Comparison of ENCODE assay signal across 8 cellular contexts in the genomic region with DNA sequence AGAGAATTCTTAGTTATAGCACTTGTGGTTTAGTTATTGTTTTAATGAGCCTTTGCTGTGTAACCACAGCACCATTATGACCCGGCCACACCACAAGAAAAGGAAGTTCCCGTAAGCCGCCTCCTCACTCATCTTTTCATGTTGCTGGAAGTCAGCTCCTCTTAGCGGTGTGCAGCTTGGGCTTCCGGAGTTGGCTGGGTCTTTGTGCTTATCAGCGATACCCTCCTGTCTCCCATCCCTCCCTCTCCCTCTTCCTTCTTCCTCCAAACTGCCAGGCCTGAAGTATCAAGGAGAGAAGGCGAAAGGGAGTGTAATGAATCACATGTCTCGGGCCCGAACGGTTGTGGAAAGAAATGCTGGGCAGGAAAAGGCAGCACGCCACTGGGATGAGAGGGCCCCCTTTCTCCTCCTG.
DNase-seq lines count a peak whose midpoint lies in the region; ATAC-seq and TF ChIP-seq lines count a peak whose summit lies in the region.

No MANE protein-coding gene starts in this region.

- peak overlapping the region; percentile 46 for H3K4me3 Mint-ChIP-seq in CD4-positive, alpha-beta T cell
- H3K4me3 Mint-ChIP-seq in activated CD8-positive, alpha-beta memory T cell treated with anti-CD3 and anti-CD28 coated beads, Interleukin-2, amount 10 ng/mL, durations not matched to agents 7 days and 5 days, result peak overlapping the region; percentile 49
- peak overlapping the region; percentile 19 to 81 (median 64) for H3K4me3 Mint-ChIP-seq in naive thymus-derived CD8-positive, alpha-beta T cell

- POLR2A ChIA-PET in CD4-positive, alpha-beta T cell (lab: Charles Lee), result no interaction called here
- POLR2A ChIA-PET in naive thymus-derived CD8-positive, alpha-beta T cell (lab: Charles Lee), result no interaction called here

- no peaks in the 10 kb centered on the region for H3K9me3 ChIP-seq in CD4-positive, alpha-beta T cell (ENCODE audit: control insufficient read depth, low read length)

- ATAC-seq in CD4-positive, alpha-beta T cell (ENCODE audit: poor library complexity), result peak; percentile 78
- ATAC-seq in GM19467 (IDR thresholded peaks at IDR 0.05; ENCODE audit: unreplicated experiment), result peak; percentile 65
- ATAC-seq in HG03520 (IDR thresholded peaks at IDR 0.05; ENCODE audit: unreplicated experiment), result peak; percentile 71
- ATAC-seq in activated CD8-positive, alpha-beta memory T cell treated with anti-CD3 and anti-CD28 coated beads, Interleukin-2, amount 10 ng/mL, durations not matched to agents 7 days and 5 days, result peak; percentile 88
- ATAC-seq in naive thymus-derived CD8-positive, alpha-beta T cell, result peak; percentile 85 to 100

- peaks cover 25% of the 10 kb centered on the region for H3K4me1 Mint-ChIP-seq in CD4-positive, alpha-beta T cell (ENCODE audit: low read depth)
- peaks cover 35% of the 10 kb centered on the region for H3K4me1 Mint-ChIP-seq in activated CD8-positive, alpha-beta memory T cell treated with anti-CD3 and anti-CD28 coated beads, Interleukin-2, amount 10 ng/mL, durations not matched to agents 7 days and 5 days
- peaks cover 27 to 44% (median 33%) of the 10 kb centered on the region in 4 donors for H3K4me1 Mint-ChIP-seq in naive thymus-derived CD8-positive, alpha-beta T cell

- intact Hi-C loops in CD4-positive, alpha-beta T cell (cut with DNase I, micrococcal nuclease), result no loop called here

- H3K36me3 Mint-ChIP-seq in CD4-positive, alpha-beta T cell (ENCODE audit: low read depth), result no peaks in the 10 kb centered on the region
- no peaks in the 10 kb centered on the region for H3K36me3 Mint-ChIP-seq in activated CD8-positive, alpha-beta memory T cell treated with anti-CD3 and anti-CD28 coated beads, Interleukin-2, amount 10 ng/mL, durations not matched to agents 7 days and 5 days
- H3K36me3 Mint-ChIP-seq in naive thymus-derived CD8-positive, alpha-beta T cell, result no peaks in the 10 kb centered on the region

- CTCF ChIA-PET in CD4-positive, alpha-beta T cell (lab: Charles Lee), result no interaction called here
- CTCF ChIA-PET in activated CD8-positive, alpha-beta memory T cell treated with anti-CD3 and anti-CD28 coated beads, Interleukin-2, amount 10 ng/mL, durations not matched to agents 7 days and 5 days (lab: Charles Lee), result interaction anchor here (1.0 to 5.5 kb wide), 3 partner anchors 17 to 85 kb away, joined by 3 to 25 read pairs (median 4); no protein-coding TSS in a partner anchor

- DNase-seq in CD4-positive, alpha-beta T cell, result peak in 8 of 10 experiments; percentile 2 to 41 (median 13)
- peak; percentile 87 for DNase-seq in activated CD8-positive, alpha-beta memory T cell treated with anti-CD3 and anti-CD28 coated beads, Interleukin-2, amount 10 ng/mL, durations not matched to agents 7 days and 5 days
- peak in 9 of 10 donors; percentile 9 to 75 (median 53) for DNase-seq in naive thymus-derived CD8-positive, alpha-beta T cell
- DNase-seq in AG08396 (ENCODE audit: low spot score) (no peak), middle frontal gyrus (ENCODE audit: extremely low spot score, low spot score) (no peak), DMS114 treated with DMSO at 0.1 percent for 48 hours (lab: John Stamatoyannopoulos, UW; ENCODE audit: unreplicated experiment) (no peak)

- H3K27me3 Mint-ChIP-seq in CD4-positive, alpha-beta T cell, result peaks cover 88% of the 10 kb centered on the region
- peaks cover 86% of the 10 kb centered on the region for H3K27me3 Mint-ChIP-seq in activated CD8-positive, alpha-beta memory T cell treated with anti-CD3 and anti-CD28 coated beads, Interleukin-2, amount 10 ng/mL, durations not matched to agents 7 days and 5 days
- H3K27me3 Mint-ChIP-seq in naive thymus-derived CD8-positive, alpha-beta T cell, result peaks cover 46 to 91% (median 70%) of the 10 kb centered on the region in 5 donors

- H3K27ac ChIP-seq in CD4-positive, alpha-beta T cell (ENCODE audit: low read depth, low read length), result no peak overlapping the region

- peaks cover 29% of the 10 kb centered on the region for H3K27me3 ChIP-seq in CD4-positive, alpha-beta T cell (ENCODE audit: control insufficient read depth, insufficient read depth, low read length)

- no peaks in the 10 kb centered on the region for H3K9me3 Mint-ChIP-seq in CD4-positive, alpha-beta T cell
- no peaks in the 10 kb centered on the region for H3K9me3 Mint-ChIP-seq in activated CD8-positive, alpha-beta memory T cell treated with anti-CD3 and anti-CD28 coated beads, Interleukin-2, amount 10 ng/mL, durations not matched to agents 7 days and 5 days (ENCODE audit: low read depth)
- H3K9me3 Mint-ChIP-seq in naive thymus-derived CD8-positive, alpha-beta T cell, result peaks cover 0 to 5% (median 0%) of the 10 kb centered on the region in 9 donors

- TF ChIP-seq CTCF in CD4-positive, alpha-beta T cell (IDR thresholded peaks at IDR 0.05), result no peak

- no peak overlapping the region for H3K27ac Mint-ChIP-seq in CD4-positive, alpha-beta T cell
- H3K27ac Mint-ChIP-seq in activated CD8-positive, alpha-beta memory T cell treated with anti-CD3 and anti-CD28 coated beads, Interleukin-2, amount 10 ng/mL, durations not matched to agents 7 days and 5 days, result peak overlapping the region; percentile 72
- peak overlapping the region in 7 of 10 donors; percentile 7 to 91 (median 58) for H3K27ac Mint-ChIP-seq in naive thymus-derived CD8-positive, alpha-beta T cell

Comparison
In these comparisons a context has a peak if more than half of its experiments do, and no peak if none do; other contexts are left out.
1. DNase-seq: peak in CD4-positive, alpha-beta T cell (8 of 10), activated CD8-positive, alpha-beta memory T cell treated with anti-CD3 and anti-CD28 coated beads, Interleukin-2, amount 10 ng/mL, durations not matched to agents 7 days and 5 days (single experiment) and naive thymus-derived CD8-positive, alpha-beta T cell (9 of 10); none in AG08396 (single experiment), middle frontal gyrus (single experiment) and DMS114 treated with DMSO at 0.1 percent for 48 hours (single experiment).
2. Peak in every context shown above with its lines, with median percentiles within 50 percentile points of each other: ATAC-seq and H3K4me3 Mint-ChIP-seq.